Comparison of ENCODE assay signal across 17 cellular contexts in genomic region chr10:58817499-58817898, GRCh38.
A peak's percentile ranks its signal among the peaks of the same experiment; 100 is the strongest.
DNase-seq lines count a peak whose midpoint lies in the region; ATAC-seq and TF ChIP-seq lines count a peak whose summit lies in the region.
"Had no signal": no experiment of that assay in that cellular context is flagged by ENCODE, and none has a peak within 500 bp of the region (broad histone marks: within the 10 kb centered on the region; RNA-seq: fewer than 3 reads in every experiment).

No MANE protein-coding gene starts in this region.

- H3K9me3 ChIP-seq in liver (ENCODE audit: control insufficient read depth in 4 of 4, low read length in 3 of 4) (no peaks in the 10 kb centered on the region), smooth muscle cell (replicated peaks; ENCODE audit: low read depth) (no peaks in the 10 kb centered on the region)
- H3K9me3 ChIP-seq: BLaER1, tibial artery had no signal

- no peak for ATAC-seq in activated naive CD8-positive, alpha-beta T cell treated with anti-CD3 and anti-CD28 coated beads, Interleukin-2, amount 50 U/mL, for 24 hours

- no peak overlapping the region for H3K4me3 ChIP-seq in liver (ENCODE audit: low read depth in 1 of 3, low read length in 3 of 3)
- H3K4me3 ChIP-seq in smooth muscle cell = no peak overlapping the region
- H3K4me3 ChIP-seq: BLaER1, skin epidermis, tibial artery had no signal

- H3K27ac Mint-ChIP-seq in activated naive CD8-positive, alpha-beta T cell treated with anti-CD3 and anti-CD28 coated beads, Interleukin-2, amount 50 U/mL, for 24 hours = no peak overlapping the region

- peak overlapping the region; percentile 53 to 75 for H3K27ac ChIP-seq in liver (ENCODE audit: low read depth in 1 of 2, low read length in 2 of 2)
- peak overlapping the region; percentile 47 for H3K27ac ChIP-seq in smooth muscle cell (ENCODE audit: low read depth)
- H3K27ac ChIP-seq: BLaER1, tibial artery had no signal

- H3F3A ChIP-seq in smooth muscle cell (ENCODE audit: low read depth) = peaks cover 12% of the 10 kb centered on the region

- H2AFZ ChIP-seq in smooth muscle cell (ENCODE audit: low read depth) = no peak overlapping the region

- H4K20me1 ChIP-seq in smooth muscle cell (ENCODE audit: low read depth) = no peaks in the 10 kb centered on the region
- H4K20me1 ChIP-seq: BLaER1 had no signal

- H3K36me3 Mint-ChIP-seq in activated naive CD8-positive, alpha-beta T cell treated with anti-CD3 and anti-CD28 coated beads, Interleukin-2, amount 50 U/mL, for 24 hours (ENCODE audit: low read depth) = no peaks in the 10 kb centered on the region

- TF ChIP-seq CTCF in liver (IDR thresholded peaks at IDR 0.05; ENCODE audit: low read depth, low read length, missing input control) (no peak), smooth muscle cell (IDR thresholded peaks at IDR 0.05; ENCODE audit: borderline replicate concordance, insufficient read depth, poor library complexity, severe bottlenecking) (no peak)

- H3K36me3 ChIP-seq in liver (ENCODE audit: control insufficient read depth in 4 of 4, insufficient read depth in 3 of 4, low read depth in 1 of 4, low read length in 3 of 4) (peaks cover 0 to 2% (median 0%) of the 10 kb centered on the region in 4 donors), smooth muscle cell (ENCODE audit: low read depth) (no peaks in the 10 kb centered on the region)
- H3K36me3 ChIP-seq: BLaER1 had no signal

- peaks cover 2% of the 10 kb centered on the region for H3K27me3 Mint-ChIP-seq in activated naive CD8-positive, alpha-beta T cell treated with anti-CD3 and anti-CD28 coated beads, Interleukin-2, amount 50 U/mL, for 24 hours

- 23% methylated on average over 2 of the region's 2 CpGs for WGBS in liver
- 29% methylated on average over 2 of the region's 2 CpGs for WGBS in smooth muscle cell (ENCODE audit: low lambda C conversion rate)

- H3K27me3 ChIP-seq in liver (ENCODE audit: control insufficient read depth in 4 of 4, insufficient read depth in 4 of 4, low read length in 3 of 4) = no peaks in the 10 kb centered on the region
- no peaks in the 10 kb centered on the region for H3K27me3 ChIP-seq in smooth muscle cell (ENCODE audit: low read depth)
- H3K27me3 ChIP-seq: BLaER1, tibial artery had no signal

- H3K9ac ChIP-seq in liver (ENCODE audit: low read depth in 1 of 2, low read length in 2 of 2) (no peak overlapping the region), smooth muscle cell (ENCODE audit: low read depth) (no peak overlapping the region)
- H3K9ac ChIP-seq: BLaER1 had no signal

- DNase-seq in NCI-H69 (lab: John Stamatoyannopoulos, UW) = peak; percentile 78
- peak; percentile 35 for DNase-seq in fibroblast of gingiva (ENCODE audit: low read depth)
- DNase-seq in smooth muscle cell (lab: John Stamatoyannopoulos, UW; ENCODE audit: unreplicated experiment) = no peak
- DNase-seq in stimulated activated CD4-positive, alpha-beta T cell treated with anti-CD3 and anti-CD28 coated beads, Interleukin-12 subunit alpha, Interleukin-12 subunit beta, amount 100 ng/mL, for 4 hours = no peak
- DNase-seq in NCI-H1092 treated with DMSO at 0.1 percent for 48 hours (lab: John Stamatoyannopoulos, UW) = no peak
- no peak for DNase-seq in activated naive CD8-positive, alpha-beta T cell treated with anti-CD3 and anti-CD28 coated beads, Interleukin-2, amount 50 U/mL, for 24 hours
- DNase-seq: activated naive CD4-positive, alpha-beta T cell treated with anti-CD3 and anti-CD28 coated beads, Interleukin-2, amount 50 U/mL, for 16 hours; caudate nucleus; effector CD8-positive, alpha-beta T cell; H9; mammary epithelial cell; NCI-H2081; nucleus accumbens; tibial artery had no signal

- TF ChIP-seq RAD21 in liver (IDR thresholded peaks at IDR 0.05) = peak; percentile 45 to 62

- H3K4me1 Mint-ChIP-seq in activated naive CD8-positive, alpha-beta T cell treated with anti-CD3 and anti-CD28 coated beads, Interleukin-2, amount 50 U/mL, for 24 hours = no peaks in the 10 kb centered on the region
- H3K4me1 Mint-ChIP-seq: H9 had no signal

- H3K4me1 ChIP-seq in liver (ENCODE audit: control insufficient read depth in 4 of 4, insufficient read depth in 4 of 4, low read length in 3 of 4) (peaks cover 2 to 52% (median 43%) of the 10 kb centered on the region in 4 donors), smooth muscle cell (ENCODE audit: low read depth) (peaks cover 15% of the 10 kb centered on the region)
- H3K4me1 ChIP-seq: BLaER1 had no signal

- no peaks in the 10 kb centered on the region for H3K79me2 ChIP-seq in smooth muscle cell (ENCODE audit: low read depth)

- H3K4me2 ChIP-seq in smooth muscle cell = peak overlapping the region; percentile 6
- H3K4me2 ChIP-seq: BLaER1 had no signal

- H3K9me3 Mint-ChIP-seq in activated naive CD8-positive, alpha-beta T cell treated with anti-CD3 and anti-CD28 coated beads, Interleukin-2, amount 50 U/mL, for 24 hours = no peaks in the 10 kb centered on the region
- H3K9me3 Mint-ChIP-seq: H9 had no signal

- no peak overlapping the region for H3K4me3 Mint-ChIP-seq in activated naive CD8-positive, alpha-beta T cell treated with anti-CD3 and anti-CD28 coated beads, Interleukin-2, amount 50 U/mL, for 24 hours
- H3K4me3 Mint-ChIP-seq: H9 had no signal

TF ChIP-seq in liver, 16 proteins besides CTCF, POLR2A, EP300 and RAD21:
- TF ChIP-seq, protein P1, sequence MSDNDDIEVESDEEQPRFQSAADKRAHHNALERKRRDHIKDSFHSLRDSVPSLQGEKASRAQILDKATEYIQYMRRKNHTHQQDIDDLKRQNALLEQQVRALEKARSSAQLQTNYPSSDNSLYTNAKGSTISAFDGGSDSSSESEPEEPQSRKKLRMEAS (IDR thresholded peaks at IDR 0.05) = peak; percentile 83
- TF ChIP-seq, protein P2, sequence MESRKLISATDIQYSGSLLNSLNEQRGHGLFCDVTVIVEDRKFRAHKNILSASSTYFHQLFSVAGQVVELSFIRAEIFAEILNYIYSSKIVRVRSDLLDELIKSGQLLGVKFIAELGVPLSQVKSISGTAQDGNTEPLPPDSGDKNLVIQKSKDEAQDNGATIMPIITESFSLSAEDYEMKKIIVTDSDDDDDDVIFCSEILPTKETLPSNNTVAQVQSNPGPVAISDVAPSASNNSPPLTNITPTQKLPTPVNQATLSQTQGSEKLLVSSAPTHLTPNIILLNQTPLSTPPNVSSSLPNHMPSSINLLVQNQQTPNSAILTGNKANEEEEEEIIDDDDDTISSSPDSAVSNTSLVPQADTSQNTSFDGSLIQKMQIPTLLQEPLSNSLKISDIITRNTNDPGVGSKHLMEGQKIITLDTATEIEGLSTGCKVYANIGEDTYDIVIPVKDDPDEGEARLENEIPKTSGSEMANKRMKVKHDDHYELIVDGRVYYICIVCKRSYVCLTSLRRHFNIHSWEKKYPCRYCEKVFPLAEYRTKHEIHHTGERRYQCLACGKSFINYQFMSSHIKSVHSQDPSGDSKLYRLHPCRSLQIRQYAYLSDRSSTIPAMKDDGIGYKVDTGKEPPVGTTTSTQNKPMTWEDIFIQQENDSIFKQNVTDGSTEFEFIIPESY (IDR thresholded peaks at IDR 0.05) = peak; percentile 65
- peak; percentile 71 to 77 for TF ChIP-seq HNF4A (conservative IDR thresholded peaks at IDR 0.05)
- peak; percentile 38 for TF ChIP-seq HNF4G (IDR thresholded peaks at IDR 0.05)
- TF ChIP-seq NR2F2 (IDR thresholded peaks at IDR 0.05) = peak; percentile 99
- peak; percentile 59 for TF ChIP-seq FOXA1 (IDR thresholded peaks at IDR 0.05)
- TF ChIP-seq YY1 (IDR thresholded peaks at IDR 0.05) = peak; percentile 92
- peak; percentile 73 for TF ChIP-seq REST (IDR thresholded peaks at IDR 0.05)
- TF ChIP-seq GABPA (IDR thresholded peaks at IDR 0.05 in 1 of 2, conservative IDR thresholded peaks at IDR 0.05 in 1 of 2) = peak; percentile 7 to 9
- no peak for TF ChIP-seq TAF1 (conservative IDR thresholded peaks at IDR 0.05)
- TF ChIP-seq RXRA (IDR thresholded peaks at IDR 0.05) = peak; percentile 89 to 93
- TF ChIP-seq JUND (IDR thresholded peaks at IDR 0.05) = peak; percentile 67 to 71
- peak; percentile 78 for TF ChIP-seq FOXA2 (IDR thresholded peaks at IDR 0.05)
- TF ChIP-seq EGR1 (IDR thresholded peaks at IDR 0.05; ENCODE audit: low read depth in 2 of 2) = peak in 1 of 2 donors; percentile 41
- no peak for TF ChIP-seq ATF3 (IDR thresholded peaks at IDR 0.05)
- TF ChIP-seq SP1 (IDR thresholded peaks at IDR 0.05) = peak; percentile 85

Comparison
In these comparisons a context has a peak if more than half of its experiments do, and no peak if none do; other contexts are left out.
1. DNase-seq: peak in NCI-H69 (single experiment) and fibroblast of gingiva (single experiment); none in smooth muscle cell (single experiment), stimulated activated CD4-positive, alpha-beta T cell treated with anti-CD3 and anti-CD28 coated beads, Interleukin-12 subunit alpha, Interleukin-12 subunit beta, amount 100 ng/mL, for 4 hours (single experiment), NCI-H1092 treated with DMSO at 0.1 percent for 48 hours (single experiment) and activated naive CD8-positive, alpha-beta T cell treated with anti-CD3 and anti-CD28 coated beads, Interleukin-2, amount 50 U/mL, for 24 hours (single experiment).